ENCODE assay signal across 27 cellular contexts in the genomic region with DNA sequence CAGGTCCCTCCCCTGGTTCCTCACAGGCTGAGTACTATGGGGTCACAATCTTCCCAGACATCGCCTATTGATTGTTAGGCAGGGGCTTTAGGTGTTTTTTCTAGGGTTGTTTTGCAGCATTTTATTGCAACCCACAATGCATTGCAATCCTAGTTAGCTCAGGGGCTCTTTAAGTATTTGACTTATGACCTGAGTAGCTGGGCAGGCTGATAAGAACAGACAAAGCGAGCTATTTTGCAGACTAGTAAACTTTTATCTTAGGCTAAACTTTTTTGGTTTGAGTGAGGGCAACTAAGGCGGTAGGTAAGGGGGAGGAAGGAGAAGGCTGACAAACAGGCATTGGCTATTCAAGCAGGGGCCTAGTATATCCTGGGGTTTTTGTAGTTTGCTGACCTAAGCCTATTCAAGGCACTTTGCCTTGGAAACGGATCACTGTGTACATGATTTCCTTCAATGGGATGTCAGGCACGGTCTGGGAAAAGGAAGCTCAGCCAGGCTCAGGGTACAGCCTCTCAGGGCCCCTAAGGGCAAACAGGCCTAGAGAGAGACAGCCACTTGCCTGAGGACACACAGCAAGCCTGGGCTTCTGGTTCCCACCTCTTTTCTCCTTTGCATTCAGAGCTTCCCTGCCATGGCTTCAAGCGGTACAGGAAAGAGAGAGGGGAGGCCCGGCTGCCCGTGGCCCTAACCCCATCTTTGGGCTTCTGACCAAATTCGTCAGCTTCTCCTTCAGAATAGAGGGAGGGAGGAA. TPM values are rescaled to one million over a fixed set of nuclear protein-coding genes. Genes with fewer than 3 reads are reported as not detected.
DNase-seq lines count a peak whose midpoint lies in the region; ATAC-seq and TF ChIP-seq lines count a peak whose summit lies in the region.
"Had no signal": no experiment of that assay in that cellular context is flagged by ENCODE, and none has a peak within 500 bp of the region (broad histone marks: within the 10 kb centered on the region; RNA-seq: fewer than 3 reads in every experiment).

No MANE protein-coding gene starts in this region.

- H3K4me3 ChIP-seq in endodermal cell (ENCODE audit: low read length) (no peak overlapping the region), right lobe of liver (no peak overlapping the region)
- H3K4me3 ChIP-seq: ascending aorta, GM23338, psoas muscle, testis had no signal

- CTCF ChIA-PET in GM10248 (lab: Yijun Ruan, JAX), result interaction anchor here (1.4 kb wide), 1 partner anchor 8 kb away, joined by 3 read pairs; no protein-coding TSS in a partner anchor

- no peaks in the 10 kb centered on the region for H3K9me3 Mint-ChIP-seq in endodermal cell
- H3K9me3 Mint-ChIP-seq in stimulated activated effector memory CD8-positive, alpha-beta T cell treated with anti-CD3 and anti-CD28 coated beads, Interleukin-12 subunit alpha, Interleukin-12 subunit beta, amount 100 ng/mL, for 72 hours, result no peaks in the 10 kb centered on the region
- H3K9me3 Mint-ChIP-seq: activated CD4-positive, alpha-beta T cell treated with anti-CD3 and anti-CD28 coated beads, Interleukin-2, amount 10 ng/mL, durations not matched to agents 7 days and 5 days; activated naive CD4-positive, alpha-beta T cell treated with anti-CD3 and anti-CD28 coated beads, Interleukin-2, amount 50 U/mL, for 72 hours; GM23338; stimulated activated naive B cell treated with anti-CD40 and anti-IgM and Interleukin-4, amounts not matched to agents 10 μg/mL and 1 μg/mL and 100 μg/mL, for 72 hours had no signal

- no peak for TF ChIP-seq CTCF in endodermal cell (conservative IDR thresholded peaks at IDR 0.05)
- no peak for TF ChIP-seq CTCF in right lobe of liver (IDR thresholded peaks at IDR 0.05)
- TF ChIP-seq CTCF in GM10248 (IDR thresholded peaks at IDR 0.05; ENCODE audit: control extremely low read depth, extremely low read depth, low read depth, missing control alignments), result no peak
- TF ChIP-seq CTCF in GM10266 (IDR thresholded peaks at IDR 0.05; ENCODE audit: control insufficient read depth, insufficient read depth, low read depth, missing control alignments), result no peak

- H3K4me1 Mint-ChIP-seq in endodermal cell, result peaks cover 21% of the 10 kb centered on the region
- no peaks in the 10 kb centered on the region for H3K4me1 Mint-ChIP-seq in stimulated activated effector memory CD8-positive, alpha-beta T cell treated with anti-CD3 and anti-CD28 coated beads, Interleukin-12 subunit alpha, Interleukin-12 subunit beta, amount 100 ng/mL, for 72 hours
- H3K4me1 Mint-ChIP-seq: activated CD4-positive, alpha-beta T cell treated with anti-CD3 and anti-CD28 coated beads, Interleukin-2, amount 10 ng/mL, durations not matched to agents 7 days and 5 days had no signal

- peak; percentile 31 for DNase-seq in DMS53 (lab: John Stamatoyannopoulos, UW)
- no peak for DNase-seq in DMS53 treated with DMSO at 0.1 percent for 48 hours (lab: John Stamatoyannopoulos, UW; ENCODE audit: unreplicated experiment)
- no peak for DNase-seq in endodermal cell
- DNase-seq in right lobe of liver, result no peak
- no peak for DNase-seq in stimulated activated effector memory CD8-positive, alpha-beta T cell treated with anti-CD3 and anti-CD28 coated beads, Interleukin-12 subunit alpha, Interleukin-12 subunit beta, amount 100 ng/mL, for 72 hours (ENCODE audit: low spot score in 2 of 2)
- no peak for DNase-seq in GM10248 (ENCODE audit: extremely low spot score)
- no peak for DNase-seq in AML-193 (lab: John Stamatoyannopoulos, UW)
- no peak for DNase-seq in GM10266 (ENCODE audit: extremely low spot score)
- DNase-seq: activated CD4-positive, alpha-beta T cell treated with anti-CD3 and anti-CD28 coated beads, Interleukin-2, amount 10 ng/mL, durations not matched to agents 7 days and 5 days; kidney glomerular epithelial cell; NCI-H1417 treated with DMSO at 0.1 percent for 48 hours; NCI-H2107; NCI-H524 treated with DMSO at 0.1 percent for 48 hours; psoas muscle; stimulated activated naive B cell treated with anti-CD40 and anti-IgM and Interleukin-4, amounts not matched to agents 10 μg/mL and 1 μg/mL and 100 μg/mL, for 72 hours; T-helper 17 cell; testis had no signal

- H3K27ac ChIP-seq in endodermal cell (ENCODE audit: low read depth, low read length) (peak overlapping the region; percentile 60), right lobe of liver (peak overlapping the region in 1 of 3 donors; percentile 45)
- H3K27ac ChIP-seq: 22Rv1, ascending aorta, psoas muscle, testis, VCaP had no signal

- H3K27me3 Mint-ChIP-seq in endodermal cell (ENCODE audit: insufficient read depth), result peaks cover 3% of the 10 kb centered on the region
- H3K27me3 Mint-ChIP-seq: activated CD4-positive, alpha-beta T cell treated with anti-CD3 and anti-CD28 coated beads, Interleukin-2, amount 10 ng/mL, durations not matched to agents 7 days and 5 days; T-helper 17 cell had no signal

- H3K9me3 ChIP-seq in endodermal cell (ENCODE audit: control insufficient read depth, low read length) (no peaks in the 10 kb centered on the region), right lobe of liver (no peaks in the 10 kb centered on the region)
- H3K9me3 ChIP-seq: ascending aorta, psoas muscle, testis had no signal

- 78 to 84% methylated on average over 8 to 9 of the region's 9 CpGs for WGBS in endodermal cell (ENCODE audit: insufficient coverage in 1 of 2, insufficient read length in 1 of 2), 2 experiments
- WGBS in right lobe of liver (ENCODE audit: insufficient coverage, low coverage, low lambda C conversion rate, missing lambda C conversion rate), result 41% methylated on average over 6 of the region's 9 CpGs

- no peak for TF ChIP-seq POLR2A in right lobe of liver (IDR thresholded peaks at IDR 0.05)

- H3K4me3 Mint-ChIP-seq in endodermal cell, result no peak overlapping the region
- H3K4me3 Mint-ChIP-seq in stimulated activated effector memory CD8-positive, alpha-beta T cell treated with anti-CD3 and anti-CD28 coated beads, Interleukin-12 subunit alpha, Interleukin-12 subunit beta, amount 100 ng/mL, for 72 hours, result no peak overlapping the region
- H3K4me3 Mint-ChIP-seq: activated CD4-positive, alpha-beta T cell treated with anti-CD3 and anti-CD28 coated beads, Interleukin-2, amount 10 ng/mL, durations not matched to agents 7 days and 5 days; GM23338; stimulated activated naive B cell treated with anti-CD40 and anti-IgM and Interleukin-4, amounts not matched to agents 10 μg/mL and 1 μg/mL and 100 μg/mL, for 72 hours; T-helper 17 cell had no signal

- no peak overlapping the region for H3K9ac ChIP-seq in endodermal cell (ENCODE audit: extremely low read depth, low read length, poor library complexity, severe bottlenecking)

- peak; percentile 18 to 40 (median 34) for ATAC-seq in right lobe of liver
- ATAC-seq in stimulated activated effector memory CD8-positive, alpha-beta T cell treated with anti-CD3 and anti-CD28 coated beads, Interleukin-12 subunit alpha, Interleukin-12 subunit beta, amount 100 ng/mL, for 72 hours, result no peak
- ATAC-seq: activated naive CD4-positive, alpha-beta T cell treated with anti-CD3 and anti-CD28 coated beads, Interleukin-2, amount 50 U/mL, for 72 hours; GM23338; stimulated activated naive B cell treated with anti-CD40 and anti-IgM and Interleukin-4, amounts not matched to agents 10 μg/mL and 1 μg/mL and 100 μg/mL, for 72 hours; T-helper 17 cell had no signal

- no peak overlapping the region for H3K27ac Mint-ChIP-seq in endodermal cell
- peak overlapping the region; percentile 43 for H3K27ac Mint-ChIP-seq in stimulated activated effector memory CD8-positive, alpha-beta T cell treated with anti-CD3 and anti-CD28 coated beads, Interleukin-12 subunit alpha, Interleukin-12 subunit beta, amount 100 ng/mL, for 72 hours
- H3K27ac Mint-ChIP-seq: activated CD4-positive, alpha-beta T cell treated with anti-CD3 and anti-CD28 coated beads, Interleukin-2, amount 10 ng/mL, durations not matched to agents 7 days and 5 days; GM23338; stimulated activated naive B cell treated with anti-CD40 and anti-IgM and Interleukin-4, amounts not matched to agents 10 μg/mL and 1 μg/mL and 100 μg/mL, for 72 hours; T-helper 17 cell had no signal

- POLR2A ChIA-PET in GM10248 (lab: Yijun Ruan, JAX), result no interaction called here

- intact Hi-C loops in right lobe of liver (cut with DNase I), result no loop called here

- no peaks in the 10 kb centered on the region for H3K36me3 Mint-ChIP-seq in endodermal cell (ENCODE audit: low read depth)
- H3K36me3 Mint-ChIP-seq in stimulated activated effector memory CD8-positive, alpha-beta T cell treated with anti-CD3 and anti-CD28 coated beads, Interleukin-12 subunit alpha, Interleukin-12 subunit beta, amount 100 ng/mL, for 72 hours, result no peaks in the 10 kb centered on the region
- H3K36me3 Mint-ChIP-seq: activated naive CD4-positive, alpha-beta T cell treated with anti-CD3 and anti-CD28 coated beads, Interleukin-2, amount 50 U/mL, for 72 hours; stimulated activated naive B cell treated with anti-CD40 and anti-IgM and Interleukin-4, amounts not matched to agents 10 μg/mL and 1 μg/mL and 100 μg/mL, for 72 hours had no signal

- H3K27me3 ChIP-seq in endodermal cell (ENCODE audit: control insufficient read depth, insufficient read depth, low read length, poor library complexity, severe bottlenecking), result no peaks in the 10 kb centered on the region
- no peaks in the 10 kb centered on the region for H3K27me3 ChIP-seq in right lobe of liver
- H3K27me3 ChIP-seq: ascending aorta, testis had no signal

- peaks cover 12% of the 10 kb centered on the region for H3K4me1 ChIP-seq in endodermal cell (ENCODE audit: control insufficient read depth, insufficient read depth, low read length)
- H3K4me1 ChIP-seq in right lobe of liver, result peaks cover 0 to 29% (median 8%) of the 10 kb centered on the region in 4 donors
- H3K4me1 ChIP-seq: ascending aorta, psoas muscle had no signal

- H3K36me3 ChIP-seq in endodermal cell (ENCODE audit: control insufficient read depth, insufficient read depth, low read length) (no peaks in the 10 kb centered on the region), right lobe of liver (no peaks in the 10 kb centered on the region)
- H3K36me3 ChIP-seq: ascending aorta had no signal

RNA-seq across cellular contexts. Expression of a gene that starts 6.4 kb away (rescaled TPM):
- total RNA-seq in endodermal cell (1 to 10 TPM; 1.6 to 1.8 TPM), right lobe of liver (under 1 TPM; 0.06 to 0.37 (median 0.19) TPM)
- 0.25 TPM for polyA plus RNA-seq in endodermal cell (2013, experiment 1 of 2)
- 0.46 TPM for polyA plus RNA-seq in endodermal cell (2013, experiment 2 of 2)
- total RNA-seq: activated CD4-positive, alpha-beta T cell treated with anti-CD3 and anti-CD28 coated beads, Interleukin-2, amount 10 ng/mL, durations not matched to agents 7 days and 5 days; activated naive CD4-positive, alpha-beta T cell treated with anti-CD3 and anti-CD28 coated beads, Interleukin-2, amount 50 U/mL, for 72 hours; ascending aorta; GM23338; M059J; mesenteric fat pad; psoas muscle; RPMI7951; skeletal muscle tissue had no signal
- polyA plus RNA-seq: esophagus, GM23338, psoas muscle had no signal

RNA-seq across cellular contexts. Expression of a gene that starts 32.9 kb away (rescaled TPM):
- total RNA-seq in endodermal cell (not detected), right lobe of liver (1 to 10 TPM in 1 of 6 experiments, under 1 TPM in 5; 0.37 to 1.6 (median 0.83) TPM)
- polyA plus RNA-seq in endodermal cell (2013, experiment 1 of 2), result 0.39 TPM
- polyA plus RNA-seq in endodermal cell (2013, experiment 2 of 2), result 0.21 TPM
- total RNA-seq: activated CD4-positive, alpha-beta T cell treated with anti-CD3 and anti-CD28 coated beads, Interleukin-2, amount 10 ng/mL, durations not matched to agents 7 days and 5 days; ascending aorta; GM23338; M059J; RPMI7951 had no signal
- polyA plus RNA-seq: GM23338 had no signal

RNA-seq across cellular contexts. Expression of a gene that starts 34.6 kb away (rescaled TPM):
- total RNA-seq in endodermal cell (10 to 100 TPM; 26.1 to 32.4 TPM), right lobe of liver (10 to 100 TPM in 2 of 6 experiments, 1 to 10 TPM in 4; 5.6 to 17.5 (median 8.5) TPM)
- polyA plus RNA-seq in endodermal cell (2013, experiment 1 of 2), result 35.1 TPM
- polyA plus RNA-seq in endodermal cell (2013, experiment 2 of 2), result 29.6 TPM
